Comparison of ENCODE assay signal across 31 cellular contexts in genomic region chr3:171228228-171228627, GRCh38.
DNase-seq lines count a peak whose midpoint lies in the region; ATAC-seq and TF ChIP-seq lines count a peak whose summit lies in the region.
"Had no signal": no experiment of that assay in that cellular context is flagged by ENCODE, and none has a peak within 500 bp of the region (broad histone marks: within the 10 kb centered on the region; RNA-seq: fewer than 3 reads in every experiment).

No MANE protein-coding gene starts in this region.

- CTCF ChIA-PET in CD8-positive, alpha-beta T cell (lab: Charles Lee), result interaction anchor here (1.2 kb wide), 1 partner anchor 176 kb away, joined by 3 read pairs; no protein-coding TSS in a partner anchor

- H3K36me3 Mint-ChIP-seq in CD8-positive, alpha-beta T cell, result peaks cover 42% of the 10 kb centered on the region

- POLR2A ChIA-PET in CD8-positive, alpha-beta T cell (lab: Charles Lee), result interaction anchor here (0.6 kb wide), 1 partner anchor 63 kb away, joined by 4 read pairs; no protein-coding TSS in a partner anchor

- intact Hi-C loops in CD8-positive, alpha-beta T cell (cut with DNase I, micrococcal nuclease), result loop anchor here in 1 of 2 experiments (10.0 kb wide), 1 partner anchor 47 kb away; no protein-coding TSS in a partner anchor
- intact Hi-C loops in left colon (cut with DNase I, micrococcal nuclease) (no loop called here), sciatic nerve (cut with DNase I) (no loop called here)

- no peak overlapping the region for H3K4me3 Mint-ChIP-seq in CD8-positive, alpha-beta T cell
- H3K4me3 Mint-ChIP-seq: GM23338; neural progenitor cell; stimulated activated effector memory CD8-positive, alpha-beta T cell treated with anti-CD3 and anti-CD28 coated beads, Interleukin-12 subunit alpha, Interleukin-12 subunit beta, amount 100 ng/mL, for 72 hours; T-helper 17 cell had no signal

- H3K27me3 ChIP-seq in CD8-positive, alpha-beta T cell (ENCODE audit: insufficient read depth, low read length), result no peaks in the 10 kb centered on the region
- H3K27me3 ChIP-seq: gastrocnemius medialis, neural progenitor cell, upper lobe of left lung had no signal

- ATAC-seq in CD8-positive, alpha-beta T cell, result no peak
- no peak for ATAC-seq in left colon
- no peak for ATAC-seq in sciatic nerve
- ATAC-seq: gastrocnemius medialis; GM23338; Right ventricle myocardium inferior; SK-N-SH treated with all-trans-retinoic acid at 6 μM for 48 hours; stimulated activated effector memory CD8-positive, alpha-beta T cell treated with anti-CD3 and anti-CD28 coated beads, Interleukin-12 subunit alpha, Interleukin-12 subunit beta, amount 100 ng/mL, for 72 hours; T-helper 17 cell had no signal

- peaks cover 55% of the 10 kb centered on the region for H3K4me1 Mint-ChIP-seq in CD8-positive, alpha-beta T cell (ENCODE audit: low read depth)

- no peak for DNase-seq in CD8-positive, alpha-beta T cell
- peak; percentile 59 for DNase-seq in NCI-H510A treated with DMSO at 0.1 percent for 48 hours (lab: John Stamatoyannopoulos, UW)
- DNase-seq in astrocyte of the spinal cord (ENCODE audit: low read depth, low spot score), result peak; percentile 5
- no peak for DNase-seq in left colon
- DNase-seq in sciatic nerve (ENCODE audit: low spot score), result no peak
- DNase-seq in GM13977 (ENCODE audit: low spot score), result no peak
- DNase-seq: activated CD4-positive, alpha-beta T cell treated with anti-CD3 and anti-CD28 coated beads for 4 hours; activated naive CD4-positive, alpha-beta T cell; activated T-cell treated with anti-CD3 and anti-CD28 coated beads, Interleukin-2, amount 50 U/mL, for 1 hour; anterior cingulate cortex; C1 segment of cervical spinal cord; caudate nucleus; gastrocnemius medialis; IMR-90; NCI-H1092 treated with DMSO at 0.1 percent for 48 hours; NCI-H2029 treated with DMSO at 0.1 percent for 48 hours; NCI-H446; NK-92 treated with Interleukin-12 subunit alpha and Interleukin-12 subunit beta, amount 100 ng/mL, for 24 hours; PC-9; sigmoid colon; stimulated activated CD4-positive, alpha-beta T cell treated with anti-CD3 and anti-CD28 coated beads, Interleukin-4, amount 100 ng/mL, for 24 hours; substantia nigra; T-helper 17 cell; upper lobe of left lung had no signal

- H3K27ac ChIP-seq in C4-2B, result peak overlapping the region; percentile 26; the same call in 1 of the 2 replicates
- no peak overlapping the region for H3K27ac ChIP-seq in CD8-positive, alpha-beta T cell (ENCODE audit: low read depth, low read length)
- H3K27ac ChIP-seq: gastrocnemius medialis, neural progenitor cell, PC-9, sigmoid colon, upper lobe of left lung had no signal

- in situ Hi-C loops in astrocyte of the spinal cord (cut with HindIII; ENCODE audit: low sequenced_read_pairs) (no loop called here), GM13977 (cut with MboI; ENCODE audit: low pct_unique_long_range_greater_than_20kb, low sequenced_read_pairs, unreplicated experiment) (no loop called here)

- H3K4me1 ChIP-seq in CD8-positive, alpha-beta T cell (ENCODE audit: insufficient read depth, low read length), result peaks cover 14% of the 10 kb centered on the region
- H3K4me1 ChIP-seq: neural progenitor cell, upper lobe of left lung had no signal

- H3K27me3 Mint-ChIP-seq in CD8-positive, alpha-beta T cell (ENCODE audit: low read depth), result no peaks in the 10 kb centered on the region
- H3K27me3 Mint-ChIP-seq: progenitor cell of endocrine pancreas, T-helper 17 cell had no signal

- peak overlapping the region; percentile 6 for H3K27ac Mint-ChIP-seq in CD8-positive, alpha-beta T cell
- H3K27ac Mint-ChIP-seq: GM23338; neural progenitor cell; progenitor cell of endocrine pancreas; stimulated activated effector memory CD8-positive, alpha-beta T cell treated with anti-CD3 and anti-CD28 coated beads, Interleukin-12 subunit alpha, Interleukin-12 subunit beta, amount 100 ng/mL, for 72 hours; T-helper 17 cell had no signal

- TF ChIP-seq CTCF in C4-2B (conservative IDR thresholded peaks at IDR 0.05) (no peak), astrocyte of the spinal cord (IDR thresholded peaks at IDR 0.05; ENCODE audit: low read depth, low read length) (no peak), GM13977 (IDR thresholded peaks at IDR 0.05; ENCODE audit: extremely low read depth, insufficient read depth, missing control alignments) (no peak)
- no peak for TF ChIP-seq CTCF in CD8-positive, alpha-beta T cell (IDR thresholded peaks at IDR 0.05)

- no peak overlapping the region for H3K4me3 ChIP-seq in CD8-positive, alpha-beta T cell (ENCODE audit: low read depth, low read length)
- no peak overlapping the region for H3K4me3 ChIP-seq in astrocyte of the spinal cord (ENCODE audit: low read depth, low read length)
- H3K4me3 ChIP-seq: gastrocnemius medialis, GM23338, neural progenitor cell, PC-9, sigmoid colon, upper lobe of left lung had no signal

- no peaks in the 10 kb centered on the region for H3K9me3 ChIP-seq in CD8-positive, alpha-beta T cell (ENCODE audit: low read length)
- H3K9me3 ChIP-seq: gastrocnemius medialis, sigmoid colon, upper lobe of left lung had no signal

- H3K36me3 ChIP-seq in CD8-positive, alpha-beta T cell (ENCODE audit: insufficient read depth, low read length), result no peaks in the 10 kb centered on the region
- H3K36me3 ChIP-seq: gastrocnemius medialis, neural progenitor cell, sigmoid colon, upper lobe of left lung had no signal

- H3K9me3 Mint-ChIP-seq in CD8-positive, alpha-beta T cell, result peaks cover 13% of the 10 kb centered on the region

Comparison
In these comparisons a context has a peak if more than half of its experiments do, and no peak if none do; other contexts are left out.
1. DNase-seq: peak in NCI-H510A treated with DMSO at 0.1 percent for 48 hours (single experiment) and astrocyte of the spinal cord (single experiment); none in CD8-positive, alpha-beta T cell (0 of 7), left colon (0 of 2), sciatic nerve (single experiment) and GM13977 (single experiment).